Comparison of ENCODE assay signal across 17 cellular contexts in genomic region chr7:43944286-43944685, GRCh38. TPM values are rescaled to one million over a fixed set of nuclear protein-coding genes. Genes with fewer than 3 reads are reported as not detected.
DNase-seq lines count a peak whose midpoint lies in the region; ATAC-seq lines count a peak whose summit lies in the region.
"Had no signal": no experiment of that assay in that cellular context is flagged by ENCODE, and none has a peak within 500 bp of the region (broad histone marks: within the 10 kb centered on the region; RNA-seq: fewer than 3 reads in every experiment).

No MANE protein-coding gene starts in this region.

- H4K91ac ChIP-seq in neuronal stem cell (ENCODE audit: low read depth, low read length, poor library complexity), result no peak overlapping the region

- no peak overlapping the region for H3K14ac ChIP-seq in neuronal stem cell (ENCODE audit: low read length)

- H3K36me3 ChIP-seq in neuronal stem cell (replicated peaks in 1 of 2; ENCODE audit: control insufficient read depth in 2 of 2, insufficient read depth in 2 of 2, low read length in 2 of 2), result peaks cover 2 to 14% of the 10 kb centered on the region in 2 donors

- no peak overlapping the region for H2BK120ac ChIP-seq in neuronal stem cell (ENCODE audit: low read depth, low read length)

- no peak overlapping the region for H3K18ac ChIP-seq in neuronal stem cell (ENCODE audit: low read length)

- H2AK5ac ChIP-seq in neuronal stem cell (ENCODE audit: low read depth, low read length), result no peak overlapping the region

- no peaks in the 10 kb centered on the region for H3K79me1 ChIP-seq in neuronal stem cell (ENCODE audit: low read depth, low read length)

- H4K8ac ChIP-seq in neuronal stem cell (ENCODE audit: low read depth, low read length), result no peak overlapping the region

- no peak overlapping the region for H2BK5ac ChIP-seq in neuronal stem cell (ENCODE audit: low read length)

- no peak overlapping the region for H2AFZ ChIP-seq in neuronal stem cell (ENCODE audit: low read length)
- H2AFZ ChIP-seq: GM23338 had no signal

- no peak overlapping the region for H3K27ac ChIP-seq in neuronal stem cell (replicated peaks; ENCODE audit: low read length)

- no peak overlapping the region for H3K4ac ChIP-seq in neuronal stem cell (ENCODE audit: low read length)

- H3K23ac ChIP-seq in neuronal stem cell (ENCODE audit: low read depth, low read length, poor library complexity), result peak overlapping the region; percentile 69

- H3K4me3 ChIP-seq in neuronal stem cell (ENCODE audit: low read length in 2 of 2), result no peak overlapping the region
- H3K4me3 ChIP-seq: GM23338, K562 had no signal

- H3K4me2 ChIP-seq in neuronal stem cell (ENCODE audit: insufficient read depth, low read length, poor library complexity, severe bottlenecking), result no peak overlapping the region
- H3K4me2 ChIP-seq: GM23338 had no signal

- H3K4me1 ChIP-seq in neuronal stem cell (ENCODE audit: control insufficient read depth in 2 of 2, insufficient read depth in 1 of 2, low read depth in 1 of 2, low read length in 2 of 2), result no peaks in the 10 kb centered on the region
- H3K4me1 ChIP-seq: BE2C had no signal

- H2BK12ac ChIP-seq in neuronal stem cell (ENCODE audit: low read length), result no peak overlapping the region

- WGBS in neuronal stem cell (ENCODE audit: extremely low coverage in 2 of 2, insufficient read length in 2 of 2, insufficient replicate concordance in 1 of 2), 2 donors, result no CpG with 5 or more reads among the region's 4 CpGs

- DNase-seq in neuronal stem cell (ENCODE audit: low spot score), result no peak
- no peak for DNase-seq in kidney glomerular epithelial cell (lab: John Stamatoyannopoulos, UW)
- DNase-seq in NCI-H146 treated with DMSO at 0.1 percent for 48 hours (lab: John Stamatoyannopoulos, UW; ENCODE audit: unreplicated experiment), result no peak
- DNase-seq: BE2C; CD4-positive, alpha-beta memory T cell; DMS79; NCI-H1048; NCI-H1694 treated with DMSO at 0.1 percent for 48 hours; NCI-H446; SHP77; T-helper 17 cell had no signal

- peaks cover 0 to 2% of the 10 kb centered on the region in 2 donors for H3K9me3 ChIP-seq in neuronal stem cell (replicated peaks in 1 of 2; ENCODE audit: control insufficient read depth in 2 of 2, insufficient read depth in 1 of 2, low read depth in 1 of 2, low read length in 2 of 2)
- H3K9me3 ChIP-seq: BE2C had no signal

- no peak overlapping the region for H2BK15ac ChIP-seq in neuronal stem cell (ENCODE audit: low read length)

- H3K9ac ChIP-seq in neuronal stem cell (ENCODE audit: low read depth, low read length, poor library complexity), result no peak overlapping the region

- H3K27me3 ChIP-seq in neuronal stem cell (ENCODE audit: control insufficient read depth in 3 of 3, insufficient read depth in 3 of 3, low read depth in 1 of 3, low read length in 3 of 3), result no peaks in the 10 kb centered on the region
- H3K27me3 ChIP-seq: BE2C had no signal

- ATAC-seq in GM18502 (IDR thresholded peaks at IDR 0.05; ENCODE audit: poor library complexity, unreplicated experiment) (peak; percentile 75), GM21619 (IDR thresholded peaks at IDR 0.05; ENCODE audit: unreplicated experiment) (peak; percentile 76), HG03442 (IDR thresholded peaks at IDR 0.05; ENCODE audit: unreplicated experiment) (peak; percentile 72), HG02588 (IDR thresholded peaks at IDR 0.05; ENCODE audit: unreplicated experiment) (no peak)
- ATAC-seq: GM23338, K562, T-helper 17 cell had no signal

RNA-seq across cellular contexts. Expression of gene UBE2D4, which starts 18.1 kb away (rescaled TPM):
- 8.5 TPM for polyA plus RNA-seq in neuronal stem cell (2013, experiment 1 of 2)
- polyA plus RNA-seq in neuronal stem cell (2013, experiment 2 of 2), result 8.8 TPM

RNA-seq across cellular contexts. Expression of gene URGCP, which starts 37.9 kb away (rescaled TPM):
- 8.0 TPM for polyA plus RNA-seq in neuronal stem cell (2013, experiment 1 of 2)
- polyA plus RNA-seq in neuronal stem cell (2013, experiment 2 of 2), result 9.4 TPM

RNA-seq across cellular contexts. Expression of gene SPDYE1, which starts 53.4 kb away (rescaled TPM):
- not detected for polyA plus RNA-seq in neuronal stem cell (2013, experiment 1 of 2)
- not detected for polyA plus RNA-seq in neuronal stem cell (2013, experiment 2 of 2)
